ENCODE assay signal across 8 cellular contexts in the genomic region with DNA sequence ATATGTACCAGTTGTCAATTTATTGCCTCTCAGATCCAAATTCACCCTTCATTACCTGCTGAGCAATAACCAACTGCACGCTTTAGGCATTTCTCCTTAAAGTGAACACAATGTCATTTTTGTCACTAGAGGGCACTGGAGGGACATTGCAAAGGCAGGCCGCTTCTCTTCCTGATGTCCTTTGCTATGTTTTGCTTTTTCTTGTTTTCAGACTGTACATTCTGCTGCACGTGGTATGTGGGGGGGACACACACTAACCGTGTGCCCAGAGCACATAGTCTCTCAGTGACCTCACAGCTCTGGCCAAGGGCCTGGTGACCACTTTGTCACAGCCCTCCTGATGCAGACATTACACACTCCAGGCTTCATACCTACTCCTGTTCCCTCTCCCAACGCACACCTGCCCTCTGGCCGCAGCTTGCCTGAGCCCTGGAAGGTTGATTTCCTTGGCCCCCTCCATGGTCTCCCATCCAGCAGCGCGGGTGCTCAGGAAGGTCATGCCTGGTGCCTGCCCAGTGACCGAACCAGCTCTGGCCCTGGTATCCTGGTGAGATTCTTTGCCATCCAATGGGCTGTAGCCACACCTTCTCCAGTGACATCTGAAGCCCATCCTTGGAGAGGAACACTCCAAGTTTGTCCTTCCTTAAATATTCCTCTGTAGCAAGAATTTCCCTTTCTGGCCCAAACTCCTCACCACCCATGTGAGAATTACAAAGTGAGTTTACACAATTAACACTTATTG. TPM values are rescaled to one million over a fixed set of nuclear protein-coding genes. Genes with fewer than 3 reads are reported as not detected.
A peak's percentile ranks its signal among the peaks of the same experiment; 100 is the strongest.
DNase-seq lines count a peak whose midpoint lies in the region; ATAC-seq and TF ChIP-seq lines count a peak whose summit lies in the region.

No MANE protein-coding gene starts in this region.

- ATAC-seq in GM21576 (IDR thresholded peaks at IDR 0.05; ENCODE audit: unreplicated experiment) (no peak), HG02970 (IDR thresholded peaks at IDR 0.05; ENCODE audit: low FRiP score, unreplicated experiment) (no peak)

- peaks cover 3% of the 10 kb centered on the region for H3K9me3 Mint-ChIP-seq in activated naive CD4-positive, alpha-beta T cell treated with anti-CD3 and anti-CD28 coated beads for 36 hours

- H3K36me3 ChIP-seq in DOHH2 (ENCODE audit: control insufficient read depth, low read length): no peaks in the 10 kb centered on the region
- no peaks in the 10 kb centered on the region for H3K36me3 ChIP-seq in SK-N-SH (replicated peaks in 1 of 2; ENCODE audit: control insufficient read depth in 1 of 2, insufficient read depth in 2 of 2, low read length in 1 of 2)

- H3K27me3 Mint-ChIP-seq in activated naive CD4-positive, alpha-beta T cell treated with anti-CD3 and anti-CD28 coated beads for 36 hours (ENCODE audit: low read depth): peaks cover 19% of the 10 kb centered on the region

- DNase-seq in SK-N-SH (peak; percentile 31), glomerular visceral epithelial cell (ENCODE audit: extremely low spot score) (peak; percentile 6), NCI-H1436 (lab: John Stamatoyannopoulos, UW) (no peak)
- no peak for DNase-seq in activated naive CD4-positive, alpha-beta T cell treated with anti-CD3 and anti-CD28 coated beads for 36 hours

- 61% methylated on average over 9 of the region's 9 CpGs for WGBS in SK-N-SH (ENCODE audit: low lambda C conversion rate)

- no peak overlapping the region for H3K27ac ChIP-seq in DOHH2 (ENCODE audit: low read depth, low read length)
- no peak overlapping the region for H3K27ac ChIP-seq in SK-N-SH (ENCODE audit: low read depth in 2 of 2, low read length in 1 of 2)

- no peak overlapping the region for H3K9ac ChIP-seq in SK-N-SH

- H3K4me1 ChIP-seq in DOHH2 (ENCODE audit: control insufficient read depth, low read length) (peaks cover 10% of the 10 kb centered on the region; the same call in 1 of the 2 replicates), SK-N-SH (ENCODE audit: control insufficient read depth in 1 of 2, insufficient read depth in 2 of 2, low read depth in 1 of 2, low read length in 1 of 2) (no peaks in the 10 kb centered on the region)

- H3K4me2 ChIP-seq in DOHH2 (ENCODE audit: low read length): no peak overlapping the region
- H3K4me2 ChIP-seq in SK-N-SH: no peak overlapping the region

- TF ChIP-seq RAD21 in SK-N-SH (IDR thresholded peaks at IDR 0.05; ENCODE audit: low read length): peak; percentile 54

- no peak overlapping the region for H3K27ac Mint-ChIP-seq in activated naive CD4-positive, alpha-beta T cell treated with anti-CD3 and anti-CD28 coated beads for 36 hours

- TF ChIP-seq EP300 in SK-N-SH (IDR thresholded peaks at IDR 0.05; ENCODE audit: borderline replicate concordance in 1 of 2, low read depth in 1 of 2, low read length in 1 of 2): no peak

- H3K9me2 ChIP-seq in DOHH2 (replicated peaks; ENCODE audit: control insufficient read depth, low read length): no peaks in the 10 kb centered on the region
- H3K9me2 ChIP-seq in SK-N-SH: no peaks in the 10 kb centered on the region

- H3K9me3 ChIP-seq in DOHH2 (ENCODE audit: control insufficient read depth, insufficient read depth, low read length) (peaks cover 6% of the 10 kb centered on the region), SK-N-SH (no peaks in the 10 kb centered on the region; the same call in 1 of the 2 replicates)

- H3F3A ChIP-seq in DOHH2 (ENCODE audit: control insufficient read depth, insufficient read depth) (no peaks in the 10 kb centered on the region), SK-N-SH (replicated peaks; ENCODE audit: insufficient read depth) (no peaks in the 10 kb centered on the region)

- POLR2A ChIA-PET in SK-N-SH (lab: Yijun Ruan, JAX): no interaction called here

- TF ChIP-seq CTCF in DOHH2 (IDR thresholded peaks at IDR 0.05; ENCODE audit: low read depth, low read length, poor library complexity, severe bottlenecking) (peak; percentile 70), LNCAP (IDR thresholded peaks at IDR 0.05) (peak; percentile 57), SK-N-SH (IDR thresholded peaks at IDR 0.05) (peak; percentile 51)

- H4K20me1 ChIP-seq in DOHH2 (ENCODE audit: control insufficient read depth, insufficient read depth, low read depth, low read length) (no peaks in the 10 kb centered on the region), SK-N-SH (ENCODE audit: insufficient read depth) (no peaks in the 10 kb centered on the region)

- CTCF ChIA-PET in SK-N-SH (lab: Yijun Ruan, JAX): interaction anchor here (0.6 to 10.0 kb wide), 23 partner anchors 9 to 295 kb away, joined by 3 to 124 read pairs (median 3); a partner anchor contains a TSS
- CTCF ChIA-PET in activated naive CD4-positive, alpha-beta T cell treated with anti-CD3 and anti-CD28 coated beads for 36 hours (lab: Charles Lee): interaction anchor here (0.7 to 2.1 kb wide), 8 partner anchors 10 to 1789 kb away, joined by 3 to 10 read pairs (median 3); a partner anchor contains a TSS

- H3K27me3 ChIP-seq in DOHH2 (ENCODE audit: control insufficient read depth, low read length): peaks cover 20% of the 10 kb centered on the region
- H3K27me3 ChIP-seq in SK-N-SH (ENCODE audit: insufficient read depth): peaks cover 6% of the 10 kb centered on the region; the same call in 1 of the 2 replicates

- no peak overlapping the region for H2AFZ ChIP-seq in SK-N-SH (ENCODE audit: low read depth)

- H3K4me1 Mint-ChIP-seq in activated naive CD4-positive, alpha-beta T cell treated with anti-CD3 and anti-CD28 coated beads for 36 hours (ENCODE audit: low read depth): no peaks in the 10 kb centered on the region

- H3K4me3 Mint-ChIP-seq in activated naive CD4-positive, alpha-beta T cell treated with anti-CD3 and anti-CD28 coated beads for 36 hours: no peak overlapping the region

- intact Hi-C loops in activated naive CD4-positive, alpha-beta T cell treated with anti-CD3 and anti-CD28 coated beads for 36 hours (cut with micrococcal nuclease): loop anchor here (5.0 to 10.0 kb wide), 2 partner anchors 503 to 725 kb away; a partner anchor contains a TSS

- H3K4me3 ChIP-seq in DOHH2 (ENCODE audit: low read length) (no peak overlapping the region), SK-N-SH (ENCODE audit: low read depth in 2 of 2, low read length in 1 of 2) (no peak overlapping the region)

- H3K36me3 Mint-ChIP-seq in activated naive CD4-positive, alpha-beta T cell treated with anti-CD3 and anti-CD28 coated beads for 36 hours (ENCODE audit: low read depth): no peaks in the 10 kb centered on the region

- no peaks in the 10 kb centered on the region for H3K79me2 ChIP-seq in DOHH2 (ENCODE audit: control insufficient read depth, low read length)
- H3K79me2 ChIP-seq in SK-N-SH (ENCODE audit: insufficient read depth): no peaks in the 10 kb centered on the region

TF ChIP-seq in SK-N-SH, 30 proteins besides CTCF, POLR2A, EP300 and RAD21:
- TF ChIP-seq CHD2 (IDR thresholded peaks at IDR 0.05; ENCODE audit: low read length, partially characterized antibody) (no peak), SMC3 (IDR thresholded peaks at IDR 0.05; ENCODE audit: low read depth, low read length) (peak; percentile 23; the same call in 1 of the 2 replicates)

RNA-seq across cellular contexts. Expression of a gene that starts 39.9 kb away (rescaled TPM):
- not detected in 2 replicates for polyA plus RNA-seq in SK-N-SH (2012; rRNA removed)
- polyA plus RNA-seq in SK-N-SH (2012; cell fraction: cytosol; rRNA removed): not detected in 2 replicates
- 0.01 TPM in 1 of 2 replicates, not detected in the other for polyA plus RNA-seq in SK-N-SH (2012; cell fraction: nucleus; rRNA removed)
- total RNA-seq in activated naive CD4-positive, alpha-beta T cell treated with anti-CD3 and anti-CD28 coated beads for 36 hours: not detected

Comparison
In these comparisons a context has a peak if more than half of its experiments do, and no peak if none do; other contexts are left out.
1. DNase-seq: peak in SK-N-SH (single experiment) and glomerular visceral epithelial cell (single experiment); none in NCI-H1436 (single experiment) and activated naive CD4-positive, alpha-beta T cell treated with anti-CD3 and anti-CD28 coated beads for 36 hours (single experiment).
2. Peak in every context shown above with its lines, with median percentiles within 50 percentile points of each other: CTCF ChIP-seq.